Comparison of ENCODE assay signal across 8 cellular contexts in the genomic region with DNA sequence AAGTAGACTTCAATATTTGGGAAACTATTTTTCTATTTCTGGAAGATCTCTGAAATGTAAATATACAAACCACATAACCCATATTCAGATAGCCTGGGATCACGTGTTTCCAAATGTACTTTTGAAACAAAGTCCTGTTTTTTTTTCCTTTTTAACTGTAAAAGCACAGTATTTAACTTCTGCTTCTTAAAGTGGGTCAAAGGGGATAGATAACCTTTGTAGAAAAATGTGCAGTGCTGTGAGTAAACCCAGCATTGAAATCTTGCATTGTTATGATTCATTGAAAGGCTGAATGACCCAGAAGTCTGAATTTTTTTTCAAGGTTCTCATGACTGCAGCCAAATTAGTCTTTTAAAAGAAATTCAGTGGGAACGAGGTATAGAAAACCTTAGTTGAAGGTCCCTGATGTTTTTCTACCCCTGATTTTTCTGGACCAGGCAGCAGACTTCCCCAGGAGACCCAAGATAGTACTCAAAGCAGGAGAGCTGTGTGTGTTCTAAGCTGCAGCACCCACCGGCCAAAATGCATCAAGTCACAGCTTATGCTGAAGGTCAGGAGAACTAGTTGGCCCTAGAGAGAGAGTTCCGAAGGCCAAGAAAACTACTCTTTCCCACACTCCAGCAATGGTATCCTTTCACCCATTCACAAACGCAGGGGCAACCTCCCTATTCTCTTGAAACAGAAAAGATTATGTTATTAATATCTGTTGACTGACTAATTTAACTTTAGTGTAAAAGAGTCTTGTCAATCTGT. TPM values are rescaled to one million over a fixed set of nuclear protein-coding genes. Genes with fewer than 3 reads are reported as not detected.
DNase-seq lines count a peak whose midpoint lies in the region; TF ChIP-seq lines count a peak whose summit lies in the region.

No MANE protein-coding gene starts in this region.

- peaks cover 30% of the 10 kb centered on the region for H3F3A ChIP-seq in PC-9 (ENCODE audit: insufficient read depth, low read depth)

- no TSS peak for BruUV-seq in PC-9 (replicated peaks; lab: Mats Ljungman, UMichigan)

- intact Hi-C loops in PC-9 (cut with micrococcal nuclease; ENCODE audit: unreplicated experiment) (no loop called here), esophagus squamous epithelium (cut with DNase I) (no loop called here), posterior cingulate gyrus (cut with DNase I) (no loop called here)

- POLR2A ChIA-PET in PC-9 (lab: Charles Lee; ENCODE audit: unreplicated experiment), result no interaction called here

- H3K9me2 ChIP-seq in PC-9 (ENCODE audit: insufficient read depth), result no peaks in the 10 kb centered on the region

- CTCF ChIA-PET in PC-9 (lab: Charles Lee), result no interaction called here

- 35 to 55% methylated on average over 5 of the region's 5 CpGs for WGBS in esophagus squamous epithelium, 2 donors

- no peaks in the 10 kb centered on the region for H4K20me1 ChIP-seq in PC-9 (ENCODE audit: insufficient read depth)

- TF ChIP-seq POLR2A in esophagus squamous epithelium (IDR thresholded peaks at IDR 0.05), result no peak

- H3K9me3 ChIP-seq in PC-9 (ENCODE audit: insufficient read depth, low read depth) (no peaks in the 10 kb centered on the region), esophagus squamous epithelium (no peaks in the 10 kb centered on the region), neutrophil (no peaks in the 10 kb centered on the region)

- H3K36me3 ChIP-seq in PC-9 (ENCODE audit: low read depth), result no peaks in the 10 kb centered on the region
- no peaks in the 10 kb centered on the region for H3K36me3 ChIP-seq in esophagus squamous epithelium
- H3K36me3 ChIP-seq in neutrophil, result peaks cover 6% of the 10 kb centered on the region

- H3K79me2 ChIP-seq in PC-9 (ENCODE audit: low read depth), result peaks cover 24% of the 10 kb centered on the region; the same call in 1 of the 2 replicates

- H3K4me1 ChIP-seq in PC-9 (replicated peaks; ENCODE audit: insufficient read depth) (peaks cover 51% of the 10 kb centered on the region), esophagus squamous epithelium (peaks cover 16 to 64% (median 34%) of the 10 kb centered on the region in 3 donors), neutrophil (ENCODE audit: control insufficient read depth in 1 of 2, insufficient read depth in 1 of 2, low read depth in 1 of 2, low read length in 1 of 2) (peaks cover 72% of the 10 kb centered on the region in 2 experiments)

- DNase-seq in CD1c-positive myeloid dendritic cell (ENCODE audit: extremely low spot score) (peak; percentile 77), PC-9 (peak in 1 of 2 experiments; percentile 41), esophagus squamous epithelium (lab: John Stamatoyannopoulos, UW) (no peak), posterior cingulate gyrus (no peak), NCI-H2081 (lab: John Stamatoyannopoulos, UW) (no peak), germinal center (ENCODE audit: low spot score) (no peak)
- no peak for DNase-seq in stimulated activated CD4-positive, alpha-beta T cell treated with anti-CD3 and anti-CD28 coated beads, Interleukin-12 subunit alpha, Interleukin-12 subunit beta, amount 100 ng/mL, for 4 hours

- H3K4me3 ChIP-seq in PC-9 (peak overlapping the region; percentile 12; the same call in 1 of the 2 replicates), esophagus squamous epithelium (peak overlapping the region in 1 of 4 donors; percentile 9), neutrophil (ENCODE audit: low read depth in 1 of 2, low read length in 1 of 2) (no peak overlapping the region)

- no peak overlapping the region for H2AFZ ChIP-seq in PC-9

- peak overlapping the region; percentile 49 for H3K4me2 ChIP-seq in PC-9

- H3K27me3 ChIP-seq in PC-9 (ENCODE audit: insufficient read depth, low read depth) (no peaks in the 10 kb centered on the region), esophagus squamous epithelium (no peaks in the 10 kb centered on the region), neutrophil (no peaks in the 10 kb centered on the region)

- H3K27ac ChIP-seq in PC-9 (peak overlapping the region; percentile 60), esophagus squamous epithelium (peak overlapping the region; percentile 2 to 84 (median 64)), neutrophil (peak overlapping the region; percentile 78)

- TF ChIP-seq CTCF in PC-9 (conservative IDR thresholded peaks at IDR 0.05) (no peak), esophagus squamous epithelium (IDR thresholded peaks at IDR 0.05) (no peak), neutrophil (IDR thresholded peaks at IDR 0.05) (no peak)

RNA-seq across cellular contexts. Expression of a gene that starts 43.6 kb away (rescaled TPM):
- total RNA-seq in PC-9 (2021), result 4.9 and 5.8 TPM in 2 replicates
- 1 to 10 TPM in 3 of 4 donors, under 1 TPM in 1; 0.53 to 7.8 (median 3.3) TPM for total RNA-seq in esophagus squamous epithelium

RNA-seq across cellular contexts. Expression of a gene that starts 44.4 kb away (rescaled TPM):
- 19.3 and 20.9 TPM in 2 replicates for total RNA-seq in PC-9 (2021)
- total RNA-seq in esophagus squamous epithelium, result 10 to 100 TPM in 2 of 4 donors, 1 to 10 TPM in 2; 3.1 to 22.7 (median 10.0) TPM
